Comparison of ENCODE assay signal across 8 cellular contexts in genomic region chr17:64506201-64506575, GRCh38. TPM values are rescaled to one million over a fixed set of nuclear protein-coding genes. Genes with fewer than 3 reads are reported as not detected.
DNase-seq lines count a peak whose midpoint lies in the region; ATAC-seq and TF ChIP-seq lines count a peak whose summit lies in the region.

DDX5 (minus strand) TSS chr17:64506289; CDS start chr17:64506119, 170 bp downstream.

- H4K20me1 ChIP-seq in smooth muscle cell (ENCODE audit: low read depth), result peaks cover 89% of the 10 kb centered on the region

- DNase-seq in A673 (ENCODE audit: low spot score), result peak; percentile 96
- peak; percentile 97 for DNase-seq in NCI-H345 (lab: John Stamatoyannopoulos, UW)
- peak; percentile 97 for DNase-seq in WTC11 (ENCODE audit: low spot score)
- DNase-seq in caudate nucleus (lab: John Stamatoyannopoulos, UW), result peak; percentile 62 to 100 (median 97)
- DNase-seq in iPS-NIHi7 (ENCODE audit: extremely low spot score), result peak; percentile 93
- peak; percentile 98 for DNase-seq in smooth muscle cell (lab: John Stamatoyannopoulos, UW; ENCODE audit: unreplicated experiment)

- H3K27me3 ChIP-seq in A673 (replicated peaks; ENCODE audit: insufficient read depth, low read depth, low read length, poor library complexity) (no peaks in the 10 kb centered on the region), smooth muscle cell (ENCODE audit: low read depth) (no peaks in the 10 kb centered on the region)

- H3K4me3 Mint-ChIP-seq in WTC11, result peak within 1 kb of the TSS; percentile 98

- peak within 1 kb of the TSS; percentile 100 for H3K9ac ChIP-seq in smooth muscle cell (ENCODE audit: low read depth)

- peaks cover 83% of the 10 kb centered on the region for H3K79me2 ChIP-seq in smooth muscle cell (ENCODE audit: low read depth)

- peak within 1 kb of the TSS; percentile 99 for H3K27ac Mint-ChIP-seq in WTC11

- H3K27ac ChIP-seq in A673 (ENCODE audit: low read depth, low read length, poor library complexity, severe bottlenecking) (peak within 1 kb of the TSS; percentile 99), caudate nucleus (ENCODE audit: low read depth, low read length) (peak within 1 kb of the TSS; percentile 99), smooth muscle cell (ENCODE audit: low read depth) (peak within 1 kb of the TSS; percentile 99)

- peak within 1 kb of the TSS; percentile 86 for H3K4me2 ChIP-seq in smooth muscle cell

- H3K4me1 Mint-ChIP-seq in WTC11, result peaks cover 56% of the 10 kb centered on the region

- under 1% methylated on average over 26 of the region's 31 CpGs for WGBS in smooth muscle cell (ENCODE audit: low lambda C conversion rate)

- no peak for TF ChIP-seq CTCF in A673 (conservative IDR thresholded peaks at IDR 0.05; ENCODE audit: low read depth, low read length)
- no peak for TF ChIP-seq CTCF in WTC11 (IDR thresholded peaks at IDR 0.05)
- TF ChIP-seq CTCF in smooth muscle cell (IDR thresholded peaks at IDR 0.05; ENCODE audit: borderline replicate concordance, insufficient read depth, poor library complexity, severe bottlenecking), result no peak

- peaks cover 10% of the 10 kb centered on the region for H3K4me1 ChIP-seq in A673 (ENCODE audit: insufficient read depth, low read length, poor library complexity, severe bottlenecking)
- H3K4me1 ChIP-seq in smooth muscle cell (ENCODE audit: low read depth), result peaks cover 28% of the 10 kb centered on the region

- intact Hi-C loops in A673 (cut with micrococcal nuclease; ENCODE audit: unreplicated experiment), result loop anchor here (5.0 kb wide), 2 partner anchors 141 to 476 kb away; no protein-coding TSS in a partner anchor

- H3K36me3 Mint-ChIP-seq in WTC11, result peaks cover 73% of the 10 kb centered on the region

- peaks cover 34% of the 10 kb centered on the region for H3F3A ChIP-seq in smooth muscle cell (ENCODE audit: low read depth)

- H3K4me3 ChIP-seq in A673 (ENCODE audit: low read depth, low read length, poor library complexity, severe bottlenecking), result peak within 1 kb of the TSS; percentile 90
- H3K4me3 ChIP-seq in smooth muscle cell, result peak within 1 kb of the TSS; percentile 91

- ATAC-seq in GM18873 (IDR thresholded peaks at IDR 0.05; ENCODE audit: low FRiP score, unreplicated experiment) (peak; percentile 50), HG03139 (IDR thresholded peaks at IDR 0.05; ENCODE audit: unreplicated experiment) (peak; percentile 52), WTC11 (peak; percentile 81)

- BruUV-seq in A673 (replicated peaks; lab: Mats Ljungman, UMichigan), result no TSS peak

- H3K9me3 ChIP-seq in A673 (ENCODE audit: low read depth, low read length, poor library complexity, severe bottlenecking) (no peaks in the 10 kb centered on the region), smooth muscle cell (replicated peaks; ENCODE audit: low read depth) (no peaks in the 10 kb centered on the region)

- H2AFZ ChIP-seq in smooth muscle cell (ENCODE audit: low read depth), result peak within 1 kb of the TSS; percentile 17

- H3K36me3 ChIP-seq in A673 (ENCODE audit: insufficient read depth, low read length, poor library complexity, severe bottlenecking) (peaks cover 61% of the 10 kb centered on the region), smooth muscle cell (ENCODE audit: low read depth) (peaks cover 30% of the 10 kb centered on the region)

- CTCF ChIA-PET in A673 (lab: Charles Lee), result no interaction called here
- CTCF ChIA-PET in WTC11 (lab: Charles Lee), result interaction anchor here (1.2 to 1.6 kb wide), 4 partner anchors 9 to 268 kb away, joined by 3 to 9 read pairs (median 8); partner anchors contain the start of gene POLG2

- POLR2A ChIA-PET in A673 (lab: Charles Lee; ENCODE audit: low non-redundant PET), result interaction anchor here (0.9 to 1.2 kb wide), 2 partner anchors 9 to 143 kb away, joined by 8 to 11 read pairs; partner anchors contain the start of gene POLG2
- POLR2A ChIA-PET in WTC11 (lab: Charles Lee), result interaction anchor here (0.5 to 3.3 kb wide), 8 partner anchors 10 to 272 kb away, joined by 3 to 53 read pairs (median 4); partner anchors contain the start of gene POLG2

- H3K27me3 Mint-ChIP-seq in WTC11 (ENCODE audit: low read depth), result no peaks in the 10 kb centered on the region; the same call in 1 of the 2 replicates

- H3K9me3 Mint-ChIP-seq in WTC11, result no peaks in the 10 kb centered on the region

TF ChIP-seq in WTC11, 78 proteins besides CTCF, POLR2A, EP300 and RAD21 (continues in another document):
- peak; percentile 11 for TF ChIP-seq ETV6 (CRISPR knock-in tag; IDR thresholded peaks at IDR 0.05)
- TF ChIP-seq NFATC4 (CRISPR knock-in tag; IDR thresholded peaks at IDR 0.05), result 0 out of 2 replicates have a peak, but pooled peaks have one; percentile 60
- TF ChIP-seq, protein P1, sequence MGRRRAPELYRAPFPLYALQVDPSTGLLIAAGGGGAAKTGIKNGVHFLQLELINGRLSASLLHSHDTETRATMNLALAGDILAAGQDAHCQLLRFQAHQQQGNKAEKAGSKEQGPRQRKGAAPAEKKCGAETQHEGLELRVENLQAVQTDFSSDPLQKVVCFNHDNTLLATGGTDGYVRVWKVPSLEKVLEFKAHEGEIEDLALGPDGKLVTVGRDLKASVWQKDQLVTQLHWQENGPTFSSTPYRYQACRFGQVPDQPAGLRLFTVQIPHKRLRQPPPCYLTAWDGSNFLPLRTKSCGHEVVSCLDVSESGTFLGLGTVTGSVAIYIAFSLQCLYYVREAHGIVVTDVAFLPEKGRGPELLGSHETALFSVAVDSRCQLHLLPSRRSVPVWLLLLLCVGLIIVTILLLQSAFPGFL (CRISPR knock-in tag; IDR thresholded peaks at IDR 0.05; ENCODE audit: borderline replicate concordance), result 0 out of 2 replicates have a peak, but pooled peaks have one; percentile 43
- TF ChIP-seq E2F5 (CRISPR knock-in tag; IDR thresholded peaks at IDR 0.05), result peak; percentile 48; the same call in 1 of the 2 replicates
- peak; percentile 72 for TF ChIP-seq GABPB1 (CRISPR knock-in tag; IDR thresholded peaks at IDR 0.05)
- TF ChIP-seq IRF2 (CRISPR knock-in tag; IDR thresholded peaks at IDR 0.05; ENCODE audit: borderline replicate concordance, low read depth), result no peak
- TF ChIP-seq, protein P2, sequence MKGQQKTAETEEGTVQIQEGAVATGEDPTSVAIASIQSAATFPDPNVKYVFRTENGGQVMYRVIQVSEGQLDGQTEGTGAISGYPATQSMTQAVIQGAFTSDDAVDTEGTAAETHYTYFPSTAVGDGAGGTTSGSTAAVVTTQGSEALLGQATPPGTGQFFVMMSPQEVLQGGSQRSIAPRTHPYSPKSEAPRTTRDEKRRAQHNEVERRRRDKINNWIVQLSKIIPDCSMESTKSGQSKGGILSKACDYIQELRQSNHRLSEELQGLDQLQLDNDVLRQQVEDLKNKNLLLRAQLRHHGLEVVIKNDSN (CRISPR knock-in tag; IDR thresholded peaks at IDR 0.05), result no peak
- TF ChIP-seq ZNF416 (CRISPR knock-in tag; IDR thresholded peaks at IDR 0.05), result peak; percentile 72
- TF ChIP-seq HMGXB4 (CRISPR knock-in tag; IDR thresholded peaks at IDR 0.05), result 0 out of 2 replicates have a peak, but pooled peaks have one; percentile 8
- TF ChIP-seq MYBL2 (CRISPR knock-in tag; IDR thresholded peaks at IDR 0.05), result no peak
- TF ChIP-seq SP1 (CRISPR knock-in tag; conservative IDR thresholded peaks at IDR 0.05), result peak; percentile 77
- no peak for TF ChIP-seq KAT7 (CRISPR knock-in tag; IDR thresholded peaks at IDR 0.05; ENCODE audit: borderline replicate concordance)
- 0 out of 2 replicates have a peak, but pooled peaks have one; percentile 33 for TF ChIP-seq ZNF232 (CRISPR knock-in tag; IDR thresholded peaks at IDR 0.05)

RNA-seq across cellular contexts. Expression of gene DDX5, which starts in this region (rescaled TPM):
- total RNA-seq in A673 (2021) (867 and 911 TPM in 2 replicates), WTC11 (2021) (543 to 612 TPM (median 563 TPM) in 3 replicates), smooth muscle cell (679 and 752 TPM in 2 replicates)
- 446 and 533 TPM in 2 replicates for polyA plus RNA-seq in smooth muscle cell

Comparison
In these comparisons a context has a peak if more than half of its experiments do, and no peak if none do; other contexts are left out.
1. Peak in every context shown above with its lines: DNase-seq, ATAC-seq, H3K4me3 ChIP-seq and H3K27ac ChIP-seq.